ENCODE assay signal across 15 cellular contexts in the genomic region with DNA sequence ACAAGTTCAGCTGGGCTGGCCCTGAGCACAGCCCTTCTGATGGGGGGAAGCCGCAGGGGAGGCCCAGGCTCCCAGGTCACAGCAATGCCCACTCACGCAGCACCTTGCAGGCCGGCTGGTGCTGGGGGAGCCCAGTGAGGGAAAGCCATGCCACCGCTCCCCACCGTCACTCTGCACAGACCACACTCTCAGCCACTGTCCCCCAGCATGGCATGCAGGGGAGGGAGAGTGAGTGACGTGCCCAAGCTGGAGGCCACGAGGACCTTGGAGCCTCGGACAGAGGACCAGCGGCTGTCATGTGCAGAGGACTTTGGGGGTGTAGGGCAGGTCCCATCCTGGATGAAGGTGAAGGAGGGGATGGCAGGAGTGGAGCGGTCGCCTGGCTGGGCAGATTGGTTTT. TPM values are rescaled to one million over a fixed set of nuclear protein-coding genes. Genes with fewer than 3 reads are reported as not detected.
A peak's percentile ranks its signal among the peaks of the same experiment; 100 is the strongest.
DNase-seq lines count a peak whose midpoint lies in the region; ATAC-seq, FAIRE-seq and TF ChIP-seq lines count a peak whose summit lies in the region.
"Had no signal": no experiment of that assay in that cellular context is flagged by ENCODE, and none has a peak within 500 bp of the region (broad histone marks: within the 10 kb centered on the region; RNA-seq: fewer than 3 reads in every experiment).

No MANE protein-coding gene starts in this region.

- no peak for TF ChIP-seq POLR2A in sigmoid colon (IDR thresholded peaks at IDR 0.05)

- intact Hi-C loops in ascending aorta (cut with DNase I) (loop anchor here (2.0 kb wide), 1 partner anchor 316 kb away; a partner anchor contains a TSS), sigmoid colon (cut with DNase I) (loop anchor here (10.0 kb wide), 1 partner anchor 328 kb away; no protein-coding TSS in a partner anchor)

- DNase-seq in AG10803 (ENCODE audit: low read depth): no peak
- DNase-seq in ascending aorta (ENCODE audit: low spot score in 2 of 2): no peak
- no peak for DNase-seq in sigmoid colon
- no peak for DNase-seq in urothelium cell line (ENCODE audit: low spot score)
- DNase-seq in retina: no peak
- DNase-seq: activated CD4-positive, alpha-beta T cell treated with anti-CD3 and anti-CD28 coated beads, Interleukin-2, amount 50 U/mL, for 1 hour; activated effector memory CD4-positive, alpha-beta T cell treated with anti-CD3 and anti-CD28 coated beads, Interleukin-2, amount 50 U/mL, for 16 hours; central memory CD4-positive, alpha-beta T cell; NCI-H1694 treated with DMSO at 0.1 percent for 48 hours; T-helper 1 cell had no signal

- H3K27ac ChIP-seq in ascending aorta: peak overlapping the region; percentile 96
- H3K27ac ChIP-seq in layer of hippocampus (ENCODE audit: low read depth, low read length): peak overlapping the region; percentile 57
- peak overlapping the region; percentile 82 to 89 (median 85) for H3K27ac ChIP-seq in sigmoid colon

- FAIRE-seq in urothelium cell line (lab: Jason Lieb, UNC): no peak
- FAIRE-seq: GM12892 had no signal

- H3K9me3 ChIP-seq in ascending aorta: no peaks in the 10 kb centered on the region
- H3K9me3 ChIP-seq in sigmoid colon: no peaks in the 10 kb centered on the region

- TF ChIP-seq CTCF in AG10803 (conservative IDR thresholded peaks at IDR 0.05; ENCODE audit: low read length) (no peak), ascending aorta (IDR thresholded peaks at IDR 0.05) (no peak), sigmoid colon (IDR thresholded peaks at IDR 0.05) (no peak)

- H3K27me3 ChIP-seq in ascending aorta (no peaks in the 10 kb centered on the region), layer of hippocampus (ENCODE audit: control insufficient read depth, insufficient read depth, low read length) (no peaks in the 10 kb centered on the region), sigmoid colon (no peaks in the 10 kb centered on the region)

- peaks cover 9 to 17% of the 10 kb centered on the region in 2 donors for H3K4me1 ChIP-seq in ascending aorta
- H3K4me1 ChIP-seq in sigmoid colon: peaks cover 0 to 25% (median 20%) of the 10 kb centered on the region in 4 donors

- peak overlapping the region; percentile 17; the same call in 1 of the 2 replicates for H3K4me3 ChIP-seq in AG10803 (ENCODE audit: low read length)
- H3K4me3 ChIP-seq in ascending aorta: no peak overlapping the region
- peak overlapping the region in 2 of 4 donors; percentile 24 to 30 for H3K4me3 ChIP-seq in sigmoid colon
- H3K4me3 ChIP-seq: skin epidermis had no signal

- TF ChIP-seq EP300 in sigmoid colon (IDR thresholded peaks at IDR 0.05): no peak

- WGBS in sigmoid colon, 2 donors: 79 to 80% methylated on average over 11 of the region's 11 CpGs

- ATAC-seq in HG02623 (IDR thresholded peaks at IDR 0.05; ENCODE audit: unreplicated experiment) (no peak), HG02678 (IDR thresholded peaks at IDR 0.05; ENCODE audit: unreplicated experiment) (no peak)

- H3K36me3 ChIP-seq in ascending aorta (peaks cover 10 to 15% of the 10 kb centered on the region in 2 donors), sigmoid colon (peaks cover 0 to 17% (median 0%) of the 10 kb centered on the region in 4 donors)

RNA-seq across cellular contexts. Expression of a gene that starts 25.1 kb away (rescaled TPM):
- total RNA-seq in ascending aorta (3.2 TPM), sigmoid colon (1 to 10 TPM; 1.4 to 6.5 (median 4.3) TPM)
- polyA plus RNA-seq in sigmoid colon: 1 to 10 TPM in 1 of 3 donors, not detected in 2; 1.5 TPM
